Comparison of ENCODE assay signal across 1 cellular context in genomic region chr2:135010200-135010942, GRCh38.
TF ChIP-seq lines count a peak whose summit lies in the region.

No MANE protein-coding gene starts in this region.

TF ChIP-seq in K562, 482 proteins besides CTCF, POLR2A, EP300 and RAD21:
- TF ChIP-seq, protein P1, sequence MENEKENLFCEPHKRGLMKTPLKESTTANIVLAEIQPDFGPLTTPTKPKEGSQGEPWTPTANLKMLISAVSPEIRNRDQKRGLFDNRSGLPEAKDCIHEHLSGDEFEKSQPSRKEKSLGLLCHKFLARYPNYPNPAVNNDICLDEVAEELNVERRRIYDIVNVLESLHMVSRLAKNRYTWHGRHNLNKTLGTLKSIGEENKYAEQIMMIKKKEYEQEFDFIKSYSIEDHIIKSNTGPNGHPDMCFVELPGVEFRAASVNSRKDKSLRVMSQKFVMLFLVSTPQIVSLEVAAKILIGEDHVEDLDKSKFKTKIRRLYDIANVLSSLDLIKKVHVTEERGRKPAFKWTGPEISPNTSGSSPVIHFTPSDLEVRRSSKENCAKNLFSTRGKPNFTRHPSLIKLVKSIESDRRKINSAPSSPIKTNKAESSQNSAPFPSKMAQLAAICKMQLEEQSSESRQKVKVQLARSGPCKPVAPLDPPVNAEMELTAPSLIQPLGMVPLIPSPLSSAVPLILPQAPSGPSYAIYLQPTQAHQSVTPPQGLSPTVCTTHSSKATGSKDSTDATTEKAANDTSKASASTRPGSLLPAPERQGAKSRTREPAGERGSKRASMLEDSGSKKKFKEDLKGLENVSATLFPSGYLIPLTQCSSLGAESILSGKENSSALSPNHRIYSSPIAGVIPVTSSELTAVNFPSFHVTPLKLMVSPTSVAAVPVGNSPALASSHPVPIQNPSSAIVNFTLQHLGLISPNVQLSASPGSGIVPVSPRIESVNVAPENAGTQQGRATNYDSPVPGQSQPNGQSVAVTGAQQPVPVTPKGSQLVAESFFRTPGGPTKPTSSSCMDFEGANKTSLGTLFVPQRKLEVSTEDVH (IDR thresholded peaks at IDR 0.05; ENCODE audit: low read depth, partially characterized antibody), result no peak
- no peak for TF ChIP-seq NR2C2 (CRISPR knock-in tag; IDR thresholded peaks at IDR 0.05)
- TF ChIP-seq NR2C2 (tag; IDR thresholded peaks at IDR 0.05), result no peak
- no peak for TF ChIP-seq ZKSCAN1 (IDR thresholded peaks at IDR 0.05; ENCODE audit: low read depth, low read length)
- TF ChIP-seq CREM (IDR thresholded peaks at IDR 0.05; ENCODE audit: low read depth), result no peak
TF ChIP-seq in K562: peak in this region for 0.
